ENCODE assay signal across 8 cellular contexts in the genomic region with DNA sequence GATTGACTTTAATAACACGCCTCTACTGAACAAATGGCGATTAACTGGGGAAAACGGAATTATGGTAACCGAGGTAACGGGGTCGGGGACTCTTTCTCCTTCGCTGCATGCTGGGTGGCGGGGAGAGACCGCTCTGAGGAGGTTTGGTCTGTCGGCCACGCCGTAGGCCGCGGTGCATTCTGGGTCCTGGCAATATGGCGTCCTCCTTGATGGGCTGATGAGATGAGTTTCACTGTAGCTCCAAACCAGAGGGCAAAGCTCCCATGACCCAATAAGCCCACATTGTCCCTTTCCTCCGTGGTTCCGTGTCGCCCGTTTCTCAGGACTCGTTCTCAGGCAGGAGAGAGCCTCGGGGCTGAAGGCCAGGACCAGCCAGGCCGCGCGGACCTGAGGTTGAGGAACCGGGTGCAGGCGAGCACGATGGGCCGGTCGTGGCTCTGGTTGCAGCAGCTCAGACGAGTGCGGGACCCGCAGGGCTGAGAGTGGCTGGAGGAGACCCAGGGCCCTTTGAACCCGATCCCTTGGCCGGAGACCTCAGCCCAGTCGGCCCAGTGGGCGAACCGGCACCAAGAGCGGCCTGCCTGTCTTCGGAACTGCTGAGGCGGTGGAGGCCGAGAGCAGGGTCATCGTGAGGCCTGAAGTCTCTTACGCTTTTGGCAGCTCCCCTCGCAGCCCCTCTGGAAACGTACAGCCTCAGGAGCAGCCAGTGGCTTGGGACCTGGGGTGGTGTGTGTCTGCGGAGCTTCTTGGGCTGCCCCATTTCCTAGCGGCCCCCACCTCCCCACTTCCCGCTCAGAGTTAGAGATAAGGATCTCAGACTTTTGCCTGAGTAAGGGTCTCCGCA. TPM values are rescaled to one million over a fixed set of nuclear protein-coding genes. Genes with fewer than 3 reads are reported as not detected.
DNase-seq lines count a peak whose midpoint lies in the region; ATAC-seq and TF ChIP-seq lines count a peak whose summit lies in the region.

A gene with protein sequence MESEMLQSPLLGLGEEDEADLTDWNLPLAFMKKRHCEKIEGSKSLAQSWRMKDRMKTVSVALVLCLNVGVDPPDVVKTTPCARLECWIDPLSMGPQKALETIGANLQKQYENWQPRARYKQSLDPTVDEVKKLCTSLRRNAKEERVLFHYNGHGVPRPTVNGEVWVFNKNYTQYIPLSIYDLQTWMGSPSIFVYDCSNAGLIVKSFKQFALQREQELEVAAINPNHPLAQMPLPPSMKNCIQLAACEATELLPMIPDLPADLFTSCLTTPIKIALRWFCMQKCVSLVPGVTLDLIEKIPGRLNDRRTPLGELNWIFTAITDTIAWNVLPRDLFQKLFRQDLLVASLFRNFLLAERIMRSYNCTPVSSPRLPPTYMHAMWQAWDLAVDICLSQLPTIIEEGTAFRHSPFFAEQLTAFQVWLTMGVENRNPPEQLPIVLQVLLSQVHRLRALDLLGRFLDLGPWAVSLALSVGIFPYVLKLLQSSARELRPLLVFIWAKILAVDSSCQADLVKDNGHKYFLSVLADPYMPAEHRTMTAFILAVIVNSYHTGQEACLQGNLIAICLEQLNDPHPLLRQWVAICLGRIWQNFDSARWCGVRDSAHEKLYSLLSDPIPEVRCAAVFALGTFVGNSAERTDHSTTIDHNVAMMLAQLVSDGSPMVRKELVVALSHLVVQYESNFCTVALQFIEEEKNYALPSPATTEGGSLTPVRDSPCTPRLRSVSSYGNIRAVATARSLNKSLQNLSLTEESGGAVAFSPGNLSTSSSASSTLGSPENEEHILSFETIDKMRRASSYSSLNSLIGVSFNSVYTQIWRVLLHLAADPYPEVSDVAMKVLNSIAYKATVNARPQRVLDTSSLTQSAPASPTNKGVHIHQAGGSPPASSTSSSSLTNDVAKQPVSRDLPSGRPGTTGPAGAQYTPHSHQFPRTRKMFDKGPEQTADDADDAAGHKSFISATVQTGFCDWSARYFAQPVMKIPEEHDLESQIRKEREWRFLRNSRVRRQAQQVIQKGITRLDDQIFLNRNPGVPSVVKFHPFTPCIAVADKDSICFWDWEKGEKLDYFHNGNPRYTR (N-terminal part only) (plus strand): TSS at position 184 of the 844 bp plus-strand sequence. CDS start 792 bp downstream, outside the sequence.

- H3K9me3 ChIP-seq in SK-N-SH (no peaks in the 10 kb centered on the region), neutrophil (no peaks in the 10 kb centered on the region), subcutaneous abdominal adipose tissue (ENCODE audit: control insufficient read depth in 5 of 5, low read length in 5 of 5) (no peaks in the 10 kb centered on the region)

- H3K4me1 ChIP-seq in SK-N-SH (ENCODE audit: control insufficient read depth in 1 of 2, insufficient read depth in 2 of 2, low read depth in 1 of 2, low read length in 1 of 2) (peaks cover 11 to 13% of the 10 kb centered on the region in 2 experiments; a peak in 3 of 4 replicates), neutrophil (ENCODE audit: control insufficient read depth in 1 of 2, insufficient read depth in 1 of 2, low read depth in 1 of 2, low read length in 1 of 2) (peaks cover 14% of the 10 kb centered on the region in 2 experiments), subcutaneous abdominal adipose tissue (ENCODE audit: control insufficient read depth in 5 of 5, insufficient read depth in 5 of 5, low read length in 5 of 5) (peaks cover 8 to 27% (median 18%) of the 10 kb centered on the region in 5 donors)

- peak within 1 kb of the TSS; percentile 94 for H3K27ac Mint-ChIP-seq in activated naive CD4-positive, alpha-beta T cell treated with anti-CD3 and anti-CD28 coated beads, Interleukin-2, amount 10 ng/mL, durations not matched to agents 7 days and 5 days

- peaks cover 52% of the 10 kb centered on the region for H3K79me2 ChIP-seq in SK-N-SH (ENCODE audit: insufficient read depth)

- no peaks in the 10 kb centered on the region for H3K36me3 ChIP-seq in SK-N-SH (replicated peaks in 1 of 2; ENCODE audit: control insufficient read depth in 1 of 2, insufficient read depth in 2 of 2, low read length in 1 of 2)
- H3K36me3 ChIP-seq in neutrophil, result no peaks in the 10 kb centered on the region
- peaks cover 0 to 3% (median 0%) of the 10 kb centered on the region in 5 donors for H3K36me3 ChIP-seq in subcutaneous abdominal adipose tissue (ENCODE audit: control insufficient read depth in 5 of 5, insufficient read depth in 5 of 5, low read length in 5 of 5)

- H3K4me2 ChIP-seq in SK-N-SH, result peak within 1 kb of the TSS; percentile 93

- peaks cover 7% of the 10 kb centered on the region for H3K36me3 Mint-ChIP-seq in activated naive CD4-positive, alpha-beta T cell treated with anti-CD3 and anti-CD28 coated beads, Interleukin-2, amount 10 ng/mL, durations not matched to agents 7 days and 5 days

- 0 out of 2 replicates have a peak, but pooled peaks cover 4% of the 10 kb centered on the region for H4K20me1 ChIP-seq in SK-N-SH (ENCODE audit: insufficient read depth)

- H3K27ac ChIP-seq in SK-N-SH (ENCODE audit: low read depth in 2 of 2, low read length in 1 of 2) (peak within 1 kb of the TSS; percentile 64 to 78), neutrophil (peak within 1 kb of the TSS; percentile 54), subcutaneous abdominal adipose tissue (ENCODE audit: low read depth, low read length) (peak within 1 kb of the TSS; percentile 88)

- TF ChIP-seq CTCF in SK-N-SH (IDR thresholded peaks at IDR 0.05) (no peak), neutrophil (IDR thresholded peaks at IDR 0.05) (no peak)

- H3K9me3 Mint-ChIP-seq in activated naive CD4-positive, alpha-beta T cell treated with anti-CD3 and anti-CD28 coated beads, Interleukin-2, amount 10 ng/mL, durations not matched to agents 7 days and 5 days, result no peaks in the 10 kb centered on the region

- WGBS in SK-N-SH (ENCODE audit: low lambda C conversion rate), result 1% methylated on average over 41 of the region's 49 CpGs

- H3K4me3 Mint-ChIP-seq in activated naive CD4-positive, alpha-beta T cell treated with anti-CD3 and anti-CD28 coated beads, Interleukin-2, amount 10 ng/mL, durations not matched to agents 7 days and 5 days, result peak within 1 kb of the TSS; percentile 96

- CTCF ChIA-PET in SK-N-SH (lab: Yijun Ruan, JAX), result interaction anchor here (0.6 to 4.4 kb wide), 8 partner anchors 10 to 437 kb away, joined by 3 to 16 read pairs (median 4); no protein-coding TSS in a partner anchor
- CTCF ChIA-PET in activated naive CD4-positive, alpha-beta T cell treated with anti-CD3 and anti-CD28 coated beads, Interleukin-2, amount 10 ng/mL, durations not matched to agents 7 days and 5 days (lab: Charles Lee), result no interaction called here

- no peaks in the 10 kb centered on the region for H3F3A ChIP-seq in SK-N-SH (replicated peaks; ENCODE audit: insufficient read depth)

- peak; percentile 85 for ATAC-seq in GM21619 (IDR thresholded peaks at IDR 0.05; ENCODE audit: unreplicated experiment)

- TF ChIP-seq EP300 in SK-N-SH (IDR thresholded peaks at IDR 0.05; ENCODE audit: borderline replicate concordance in 1 of 2, low read depth in 1 of 2, low read length in 1 of 2), result peak in 1 of 2 experiments; percentile 29; a peak in 1 of 4 replicates

- H2AFZ ChIP-seq in SK-N-SH (ENCODE audit: low read depth), result peak within 1 kb of the TSS; percentile 81

- POLR2A ChIA-PET in SK-N-SH (lab: Yijun Ruan, JAX), result interaction anchor here (0.5 to 1.7 kb wide), 7 partner anchors 12 to 413 kb away, joined by 3 to 9 read pairs (median 3); no protein-coding TSS in a partner anchor

- H3K4me1 Mint-ChIP-seq in activated naive CD4-positive, alpha-beta T cell treated with anti-CD3 and anti-CD28 coated beads, Interleukin-2, amount 10 ng/mL, durations not matched to agents 7 days and 5 days, result peaks cover 34% of the 10 kb centered on the region

- DNase-seq in CMK (ENCODE audit: low read depth), result peak; percentile 60
- DNase-seq in NAMALWA (ENCODE audit: low spot score), result peak; percentile 92
- peak; percentile 98 for DNase-seq in SK-N-SH
- DNase-seq in activated naive CD4-positive, alpha-beta T cell treated with anti-CD3 and anti-CD28 coated beads, Interleukin-2, amount 10 ng/mL, durations not matched to agents 7 days and 5 days, result peak; percentile 94
- peak; percentile 88 for DNase-seq in germinal center (ENCODE audit: low spot score)

- H3K27me3 ChIP-seq in SK-N-SH (ENCODE audit: insufficient read depth) (no peaks in the 10 kb centered on the region), neutrophil (peaks cover 22% of the 10 kb centered on the region), subcutaneous abdominal adipose tissue (ENCODE audit: control insufficient read depth in 5 of 5, insufficient read depth in 4 of 5, low read length in 5 of 5) (peaks cover 2 to 8% (median 4%) of the 10 kb centered on the region in 5 donors)

- H3K27me3 Mint-ChIP-seq in activated naive CD4-positive, alpha-beta T cell treated with anti-CD3 and anti-CD28 coated beads, Interleukin-2, amount 10 ng/mL, durations not matched to agents 7 days and 5 days, result peaks cover 24% of the 10 kb centered on the region

- H3K4me3 ChIP-seq in SK-N-SH (ENCODE audit: low read depth in 2 of 2, low read length in 1 of 2) (peak within 1 kb of the TSS; percentile 79 to 90), neutrophil (ENCODE audit: low read depth in 1 of 2, low read length in 1 of 2) (peak within 1 kb of the TSS; percentile 80 to 86), subcutaneous abdominal adipose tissue (ENCODE audit: low read depth in 1 of 5, low read length in 5 of 5) (peak within 1 kb of the TSS; percentile 85 to 100 (median 96))

- no peaks in the 10 kb centered on the region for H3K9me2 ChIP-seq in SK-N-SH

- H3K9ac ChIP-seq in SK-N-SH (peak within 1 kb of the TSS; percentile 92), subcutaneous abdominal adipose tissue (ENCODE audit: low read length in 5 of 5) (peak within 1 kb of the TSS; percentile 92 to 100 (median 97))

- no peak for TF ChIP-seq RAD21 in SK-N-SH (IDR thresholded peaks at IDR 0.05; ENCODE audit: low read length)

TF ChIP-seq in SK-N-SH, 30 proteins besides CTCF, POLR2A, EP300 and RAD21 (continues in another document):
- TF ChIP-seq SMC3 (IDR thresholded peaks at IDR 0.05; ENCODE audit: low read depth, low read length) (peak; percentile 18; the same call in 1 of the 2 replicates), NRF1 (IDR thresholded peaks at IDR 0.05; ENCODE audit: low read depth, low read length) (no peak), EZH2phosphoT487 (IDR thresholded peaks at IDR 0.05; ENCODE audit: borderline replicate concordance, low read depth) (no peak), TCF12 (IDR thresholded peaks at IDR 0.05) (peak; percentile 36; the same call in 1 of the 2 replicates)
- TF ChIP-seq, protein P1, sequence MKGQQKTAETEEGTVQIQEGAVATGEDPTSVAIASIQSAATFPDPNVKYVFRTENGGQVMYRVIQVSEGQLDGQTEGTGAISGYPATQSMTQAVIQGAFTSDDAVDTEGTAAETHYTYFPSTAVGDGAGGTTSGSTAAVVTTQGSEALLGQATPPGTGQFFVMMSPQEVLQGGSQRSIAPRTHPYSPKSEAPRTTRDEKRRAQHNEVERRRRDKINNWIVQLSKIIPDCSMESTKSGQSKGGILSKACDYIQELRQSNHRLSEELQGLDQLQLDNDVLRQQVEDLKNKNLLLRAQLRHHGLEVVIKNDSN (IDR thresholded peaks at IDR 0.05; ENCODE audit: borderline replicate concordance, low read depth), result no peak

RNA-seq across cellular contexts. Expression of the gene that starts here (rescaled TPM):
- polyA plus RNA-seq in SK-N-SH (2012; rRNA removed), result 9.0 and 14.9 TPM in 2 replicates
- polyA plus RNA-seq in SK-N-SH (2012; cell fraction: cytosol; rRNA removed), result 6.0 and 9.5 TPM in 2 replicates
- 19.9 and 24.6 TPM in 2 replicates for polyA plus RNA-seq in SK-N-SH (2012; cell fraction: nucleus; rRNA removed)

Comparison
In these comparisons a context has a peak if more than half of its experiments do, and no peak if none do; other contexts are left out.
1. Peak in every context shown above with its lines: DNase-seq, ATAC-seq, H3K4me3 ChIP-seq and H3K27ac ChIP-seq.